ENCODE assay signal across 9 cellular contexts in genomic region chr21:38297193-38297592, GRCh38. TPM values are rescaled to one million over a fixed set of nuclear protein-coding genes. Genes with fewer than 3 reads are reported as not detected.
DNase-seq lines count a peak whose midpoint lies in the region; ATAC-seq and TF ChIP-seq lines count a peak whose summit lies in the region.
"Had no signal": no experiment of that assay in that cellular context is flagged by ENCODE, and none has a peak within 500 bp of the region (broad histone marks: within the 10 kb centered on the region; RNA-seq: fewer than 3 reads in every experiment).

No MANE protein-coding gene starts in this region.

- H3K4me3 ChIP-seq in astrocyte of the spinal cord (ENCODE audit: low read depth, low read length) (no peak overlapping the region), upper lobe of left lung (no peak overlapping the region), Peyer's patch (no peak overlapping the region)
- H3K4me3 ChIP-seq: SJSA1 had no signal

- ATAC-seq in upper lobe of left lung (ENCODE audit: low FRiP score in 2 of 2) (peak in 1 of 2 donors; percentile 42), HG03108 (IDR thresholded peaks at IDR 0.05; ENCODE audit: unreplicated experiment) (no peak), HG03565 (IDR thresholded peaks at IDR 0.05; ENCODE audit: unreplicated experiment) (no peak)

- no peaks in the 10 kb centered on the region for H3K9me3 ChIP-seq in upper lobe of left lung
- H3K9me3 ChIP-seq in Peyer's patch = no peaks in the 10 kb centered on the region
- H3K9me3 ChIP-seq: SJSA1 had no signal

- in situ Hi-C loops in astrocyte of the spinal cord (cut with HindIII; ENCODE audit: low sequenced_read_pairs) = no loop called here

- H3K27me3 ChIP-seq in upper lobe of left lung (no peaks in the 10 kb centered on the region), Peyer's patch (no peaks in the 10 kb centered on the region)
- H3K27me3 ChIP-seq: SJSA1 had no signal

- no peak for TF ChIP-seq EP300 in upper lobe of left lung (IDR thresholded peaks at IDR 0.05)

- TF ChIP-seq CTCF in astrocyte of the spinal cord (IDR thresholded peaks at IDR 0.05; ENCODE audit: low read depth, low read length) = no peak
- TF ChIP-seq CTCF in upper lobe of left lung (IDR thresholded peaks at IDR 0.05) = no peak
- no peak for TF ChIP-seq CTCF in Peyer's patch (IDR thresholded peaks at IDR 0.05)

- peak overlapping the region; percentile 51 to 80 (median 72) for H3K27ac ChIP-seq in upper lobe of left lung
- H3K27ac ChIP-seq in Peyer's patch = peak overlapping the region in 1 of 4 donors; percentile 15
- H3K27ac ChIP-seq: SJSA1 had no signal

- H3K4me1 ChIP-seq in upper lobe of left lung (peaks cover 34 to 59% (median 51%) of the 10 kb centered on the region in 4 donors), Peyer's patch (no peaks in the 10 kb centered on the region)

- DNase-seq in NCI-H2196 (lab: John Stamatoyannopoulos, UW; ENCODE audit: unreplicated experiment) (peak; percentile 42), NCI-H2196 treated with DMSO at 0.1 percent for 48 hours (lab: John Stamatoyannopoulos, UW; ENCODE audit: unreplicated experiment) (no peak), astrocyte of the spinal cord (ENCODE audit: low read depth, low spot score) (peak; percentile 89), left kidney (ENCODE audit: low read depth, low spot score) (peak; percentile 79), upper lobe of left lung (no peak), Peyer's patch (no peak)

- 35 to 51% methylated on average over 2 of the region's 2 CpGs for WGBS in upper lobe of left lung, 2 donors

- no peak for TF ChIP-seq POLR2A in upper lobe of left lung (IDR thresholded peaks at IDR 0.05)
- no peak for TF ChIP-seq POLR2A in Peyer's patch (IDR thresholded peaks at IDR 0.05)

- peaks cover 0 to 4% (median 0%) of the 10 kb centered on the region in 4 donors for H3K36me3 ChIP-seq in upper lobe of left lung
- H3K36me3 ChIP-seq in Peyer's patch = no peaks in the 10 kb centered on the region
- H3K36me3 ChIP-seq: SJSA1 had no signal

RNA-seq across cellular contexts. Expression of gene KCNJ15, which starts 40.4 kb away (rescaled TPM):
- total RNA-seq in upper lobe of left lung = 10 to 100 TPM; 17.9 to 93.0 (median 48.6) TPM
- 1 to 10 TPM in 1 of 4 donors, not detected in 3; 5.8 TPM for total RNA-seq in Peyer's patch

Comparison
In these comparisons a context has a peak if more than half of its experiments do, and no peak if none do; other contexts are left out.
1. DNase-seq: peak in NCI-H2196 (single experiment), astrocyte of the spinal cord (single experiment) and left kidney (single experiment); none in NCI-H2196 treated with DMSO at 0.1 percent for 48 hours (single experiment), upper lobe of left lung (0 of 2) and Peyer's patch (0 of 3).